Comparison of ENCODE assay signal across 1 cellular context in the genomic region with DNA sequence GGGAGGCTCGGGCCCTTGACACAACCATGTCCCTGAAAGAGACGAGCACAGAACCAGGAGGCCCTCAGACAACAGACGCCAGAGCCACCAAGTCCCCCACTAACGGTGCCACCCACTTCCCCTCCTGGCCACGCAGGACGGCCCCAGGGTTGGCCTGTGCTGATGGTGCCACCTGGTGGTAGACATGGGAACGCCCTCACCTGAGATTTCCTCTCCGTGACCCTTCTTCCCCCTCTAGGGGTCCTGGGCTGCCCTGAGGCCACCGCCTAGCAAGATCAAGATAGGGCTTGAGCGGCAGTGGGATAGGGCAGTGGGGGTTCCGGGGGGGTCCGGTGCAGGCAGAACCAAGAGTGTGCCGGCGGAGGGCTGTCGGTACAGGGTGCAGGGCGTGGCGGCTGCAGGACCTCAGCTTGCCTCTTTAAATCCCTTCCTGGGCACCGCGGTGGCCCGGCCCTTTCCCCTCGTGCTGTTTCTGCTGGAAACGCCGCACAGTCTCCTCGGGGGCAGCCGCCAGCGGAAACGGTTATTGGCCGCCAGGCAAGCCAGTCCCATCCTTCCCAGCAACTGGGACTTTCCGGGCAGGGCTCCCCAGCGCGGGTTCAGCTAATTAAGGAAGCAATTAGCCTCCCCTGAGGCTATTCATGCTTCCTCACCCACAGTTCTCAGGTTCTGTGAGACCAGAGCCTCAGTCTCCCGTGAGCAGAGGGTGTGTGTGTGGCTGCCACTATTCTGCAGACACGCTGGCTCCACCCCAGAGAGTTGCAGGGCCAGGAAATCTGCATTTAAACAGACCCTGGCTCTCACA.
TF ChIP-seq lines count a peak whose summit lies in the region.

No MANE protein-coding gene starts in this region.

TF ChIP-seq in K562, 482 proteins besides CTCF, POLR2A, EP300 and RAD21 (continued from another document and continues in another):
- TF ChIP-seq, protein P1, sequence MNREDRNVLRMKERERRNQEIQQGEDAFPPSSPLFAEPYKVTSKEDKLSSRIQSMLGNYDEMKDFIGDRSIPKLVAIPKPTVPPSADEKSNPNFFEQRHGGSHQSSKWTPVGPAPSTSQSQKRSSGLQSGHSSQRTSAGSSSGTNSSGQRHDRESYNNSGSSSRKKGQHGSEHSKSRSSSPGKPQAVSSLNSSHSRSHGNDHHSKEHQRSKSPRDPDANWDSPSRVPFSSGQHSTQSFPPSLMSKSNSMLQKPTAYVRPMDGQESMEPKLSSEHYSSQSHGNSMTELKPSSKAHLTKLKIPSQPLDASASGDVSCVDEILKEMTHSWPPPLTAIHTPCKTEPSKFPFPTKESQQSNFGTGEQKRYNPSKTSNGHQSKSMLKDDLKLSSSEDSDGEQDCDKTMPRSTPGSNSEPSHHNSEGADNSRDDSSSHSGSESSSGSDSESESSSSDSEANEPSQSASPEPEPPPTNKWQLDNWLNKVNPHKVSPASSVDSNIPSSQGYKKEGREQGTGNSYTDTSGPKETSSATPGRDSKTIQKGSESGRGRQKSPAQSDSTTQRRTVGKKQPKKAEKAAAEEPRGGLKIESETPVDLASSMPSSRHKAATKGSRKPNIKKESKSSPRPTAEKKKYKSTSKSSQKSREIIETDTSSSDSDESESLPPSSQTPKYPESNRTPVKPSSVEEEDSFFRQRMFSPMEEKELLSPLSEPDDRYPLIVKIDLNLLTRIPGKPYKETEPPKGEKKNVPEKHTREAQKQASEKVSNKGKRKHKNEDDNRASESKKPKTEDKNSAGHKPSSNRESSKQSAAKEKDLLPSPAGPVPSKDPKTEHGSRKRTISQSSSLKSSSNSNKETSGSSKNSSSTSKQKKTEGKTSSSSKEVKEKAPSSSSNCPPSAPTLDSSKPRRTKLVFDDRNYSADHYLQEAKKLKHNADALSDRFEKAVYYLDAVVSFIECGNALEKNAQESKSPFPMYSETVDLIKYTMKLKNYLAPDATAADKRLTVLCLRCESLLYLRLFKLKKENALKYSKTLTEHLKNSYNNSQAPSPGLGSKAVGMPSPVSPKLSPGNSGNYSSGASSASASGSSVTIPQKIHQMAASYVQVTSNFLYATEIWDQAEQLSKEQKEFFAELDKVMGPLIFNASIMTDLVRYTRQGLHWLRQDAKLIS (CRISPR knock-in tag; IDR thresholded peaks at IDR 0.05) = no peak
- TF ChIP-seq, protein P2, sequence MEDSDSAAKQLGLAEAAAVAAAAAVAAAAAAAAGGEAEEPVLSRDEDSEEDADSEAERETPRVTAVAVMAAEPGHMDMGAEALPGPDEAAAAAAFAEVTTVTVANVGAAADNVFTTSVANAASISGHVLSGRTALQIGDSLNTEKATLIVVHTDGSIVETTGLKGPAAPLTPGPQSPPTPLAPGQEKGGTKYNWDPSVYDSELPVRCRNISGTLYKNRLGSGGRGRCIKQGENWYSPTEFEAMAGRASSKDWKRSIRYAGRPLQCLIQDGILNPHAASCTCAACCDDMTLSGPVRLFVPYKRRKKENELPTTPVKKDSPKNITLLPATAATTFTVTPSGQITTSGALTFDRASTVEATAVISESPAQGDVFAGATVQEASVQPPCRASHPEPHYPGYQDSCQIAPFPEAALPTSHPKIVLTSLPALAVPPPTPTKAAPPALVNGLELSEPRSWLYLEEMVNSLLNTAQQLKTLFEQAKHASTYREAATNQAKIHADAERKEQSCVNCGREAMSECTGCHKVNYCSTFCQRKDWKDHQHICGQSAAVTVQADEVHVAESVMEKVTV (CRISPR knock-in tag; IDR thresholded peaks at IDR 0.05) = peak; percentile 85
- no peak for TF ChIP-seq SIX5 (IDR thresholded peaks at IDR 0.05; ENCODE audit: borderline replicate concordance in 1 of 2, insufficient read depth in 1 of 2, low read depth in 1 of 2, low read length in 2 of 2)
- TF ChIP-seq FUS (optimal IDR thresholded peaks at IDR 0.05; ENCODE audit: low read depth, low read length) = no peak
- TF ChIP-seq ZNF644 (tag; IDR thresholded peaks at IDR 0.05; ENCODE audit: low read depth) = no peak
- TF ChIP-seq, protein P3, sequence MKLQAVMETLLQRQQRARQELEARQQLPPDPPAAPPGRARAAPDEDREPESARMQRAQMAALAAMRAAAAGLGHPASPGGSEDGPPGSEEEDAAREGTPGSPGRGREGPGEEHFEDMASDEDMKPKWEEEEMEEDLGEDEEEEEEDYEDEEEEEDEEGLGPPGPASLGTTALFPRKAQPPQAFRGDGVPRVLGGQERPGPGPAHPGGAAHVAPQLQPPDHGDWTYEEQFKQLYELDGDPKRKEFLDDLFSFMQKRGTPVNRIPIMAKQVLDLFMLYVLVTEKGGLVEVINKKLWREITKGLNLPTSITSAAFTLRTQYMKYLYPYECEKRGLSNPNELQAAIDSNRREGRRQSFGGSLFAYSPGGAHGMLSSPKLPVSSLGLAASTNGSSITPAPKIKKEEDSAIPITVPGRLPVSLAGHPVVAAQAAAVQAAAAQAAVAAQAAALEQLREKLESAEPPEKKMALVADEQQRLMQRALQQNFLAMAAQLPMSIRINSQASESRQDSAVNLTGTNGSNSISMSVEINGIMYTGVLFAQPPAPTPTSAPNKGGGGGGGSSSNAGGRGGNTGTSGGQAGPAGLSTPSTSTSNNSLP (IDR thresholded peaks at IDR 0.05; ENCODE audit: borderline replicate concordance, low read depth, low read length) = no peak
- TF ChIP-seq ZNF41 (CRISPR knock-in tag; conservative IDR thresholded peaks at IDR 0.05) = no peak
- no peak for TF ChIP-seq NR3C1 (CRISPR knock-in tag; IDR thresholded peaks at IDR 0.05)
- TF ChIP-seq NCOA2 (IDR thresholded peaks at IDR 0.05; ENCODE audit: partially characterized antibody in 2 of 2) = no peak
- TF ChIP-seq ZNF507 (tag; conservative IDR thresholded peaks at IDR 0.05) = no peak
- no peak for TF ChIP-seq POLR3G (IDR thresholded peaks at IDR 0.05; ENCODE audit: extremely low read depth, insufficient read length, insufficient replicate concordance)
- no peak for TF ChIP-seq ZKSCAN1 (IDR thresholded peaks at IDR 0.05; ENCODE audit: low read depth, low read length)
- TF ChIP-seq ZNF57 (CRISPR knock-in tag; IDR thresholded peaks at IDR 0.05) = no peak
- TF ChIP-seq IRF2 (CRISPR knock-in tag; IDR thresholded peaks at IDR 0.05) = no peak
- TF ChIP-seq, protein P4, sequence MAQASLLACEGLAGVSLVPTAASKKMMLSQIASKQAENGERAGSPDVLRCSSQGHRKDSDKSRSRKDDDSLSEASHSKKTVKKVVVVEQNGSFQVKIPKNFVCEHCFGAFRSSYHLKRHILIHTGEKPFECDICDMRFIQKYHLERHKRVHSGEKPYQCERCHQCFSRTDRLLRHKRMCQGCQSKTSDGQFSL (CRISPR knock-in tag; IDR thresholded peaks at IDR 0.05) = no peak
- TF ChIP-seq, protein P4 (tag; IDR thresholded peaks at IDR 0.05) = no peak
- TF ChIP-seq, protein P5, sequence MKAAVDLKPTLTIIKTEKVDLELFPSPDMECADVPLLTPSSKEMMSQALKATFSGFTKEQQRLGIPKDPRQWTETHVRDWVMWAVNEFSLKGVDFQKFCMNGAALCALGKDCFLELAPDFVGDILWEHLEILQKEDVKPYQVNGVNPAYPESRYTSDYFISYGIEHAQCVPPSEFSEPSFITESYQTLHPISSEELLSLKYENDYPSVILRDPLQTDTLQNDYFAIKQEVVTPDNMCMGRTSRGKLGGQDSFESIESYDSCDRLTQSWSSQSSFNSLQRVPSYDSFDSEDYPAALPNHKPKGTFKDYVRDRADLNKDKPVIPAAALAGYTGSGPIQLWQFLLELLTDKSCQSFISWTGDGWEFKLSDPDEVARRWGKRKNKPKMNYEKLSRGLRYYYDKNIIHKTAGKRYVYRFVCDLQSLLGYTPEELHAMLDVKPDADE (conservative IDR thresholded peaks at IDR 0.05; ENCODE audit: control insufficient read depth, low read depth, low read length) = no peak
- no peak for TF ChIP-seq CCAR2 (IDR thresholded peaks at IDR 0.05; ENCODE audit: low read depth, low read length)
- TF ChIP-seq, protein P6, sequence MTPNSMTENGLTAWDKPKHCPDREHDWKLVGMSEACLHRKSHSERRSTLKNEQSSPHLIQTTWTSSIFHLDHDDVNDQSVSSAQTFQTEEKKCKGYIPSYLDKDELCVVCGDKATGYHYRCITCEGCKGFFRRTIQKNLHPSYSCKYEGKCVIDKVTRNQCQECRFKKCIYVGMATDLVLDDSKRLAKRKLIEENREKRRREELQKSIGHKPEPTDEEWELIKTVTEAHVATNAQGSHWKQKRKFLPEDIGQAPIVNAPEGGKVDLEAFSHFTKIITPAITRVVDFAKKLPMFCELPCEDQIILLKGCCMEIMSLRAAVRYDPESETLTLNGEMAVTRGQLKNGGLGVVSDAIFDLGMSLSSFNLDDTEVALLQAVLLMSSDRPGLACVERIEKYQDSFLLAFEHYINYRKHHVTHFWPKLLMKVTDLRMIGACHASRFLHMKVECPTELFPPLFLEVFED (CRISPR knock-in tag; conservative IDR thresholded peaks at IDR 0.05) = no peak
- no peak for TF ChIP-seq NONO (IDR thresholded peaks at IDR 0.05; ENCODE audit: low read depth in 2 of 2, low read length in 1 of 2)
- TF ChIP-seq ZNF212 (CRISPR knock-in tag; IDR thresholded peaks at IDR 0.05) = no peak
- TF ChIP-seq, protein P7, sequence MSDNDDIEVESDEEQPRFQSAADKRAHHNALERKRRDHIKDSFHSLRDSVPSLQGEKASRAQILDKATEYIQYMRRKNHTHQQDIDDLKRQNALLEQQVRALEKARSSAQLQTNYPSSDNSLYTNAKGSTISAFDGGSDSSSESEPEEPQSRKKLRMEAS (CRISPR knock-in tag; IDR thresholded peaks at IDR 0.05) = peak; percentile 23; the same call in 1 of the 2 replicates
- TF ChIP-seq SETDB1 (IDR thresholded peaks at IDR 0.05; ENCODE audit: low read length) = no peak
- TF ChIP-seq JUN (IDR thresholded peaks at IDR 0.05; ENCODE audit: borderline replicate concordance, low read depth, low read length) = no peak
- TF ChIP-seq JUN (CRISPR knock-in tag; IDR thresholded peaks at IDR 0.05; ENCODE audit: borderline replicate concordance) = 0 out of 2 replicates have a peak, but pooled peaks have one; percentile 21
- no peak for TF ChIP-seq TAL1 (IDR thresholded peaks at IDR 0.05)
- no peak for TF ChIP-seq POLR2AphosphoS5 (IDR thresholded peaks at IDR 0.05; ENCODE audit: control insufficient read depth, insufficient read depth, low read depth, low read length)
- TF ChIP-seq KDM2B (CRISPR knock-in tag; IDR thresholded peaks at IDR 0.05) = no peak
- TF ChIP-seq, protein P8, sequence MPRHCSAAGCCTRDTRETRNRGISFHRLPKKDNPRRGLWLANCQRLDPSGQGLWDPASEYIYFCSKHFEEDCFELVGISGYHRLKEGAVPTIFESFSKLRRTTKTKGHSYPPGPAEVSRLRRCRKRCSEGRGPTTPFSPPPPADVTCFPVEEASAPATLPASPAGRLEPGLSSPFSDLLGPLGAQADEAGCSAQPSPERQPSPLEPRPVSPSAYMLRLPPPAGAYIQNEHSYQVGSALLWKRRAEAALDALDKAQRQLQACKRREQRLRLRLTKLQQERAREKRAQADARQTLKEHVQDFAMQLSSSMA (CRISPR knock-in tag; IDR thresholded peaks at IDR 0.05) = no peak
- TF ChIP-seq, protein P9, sequence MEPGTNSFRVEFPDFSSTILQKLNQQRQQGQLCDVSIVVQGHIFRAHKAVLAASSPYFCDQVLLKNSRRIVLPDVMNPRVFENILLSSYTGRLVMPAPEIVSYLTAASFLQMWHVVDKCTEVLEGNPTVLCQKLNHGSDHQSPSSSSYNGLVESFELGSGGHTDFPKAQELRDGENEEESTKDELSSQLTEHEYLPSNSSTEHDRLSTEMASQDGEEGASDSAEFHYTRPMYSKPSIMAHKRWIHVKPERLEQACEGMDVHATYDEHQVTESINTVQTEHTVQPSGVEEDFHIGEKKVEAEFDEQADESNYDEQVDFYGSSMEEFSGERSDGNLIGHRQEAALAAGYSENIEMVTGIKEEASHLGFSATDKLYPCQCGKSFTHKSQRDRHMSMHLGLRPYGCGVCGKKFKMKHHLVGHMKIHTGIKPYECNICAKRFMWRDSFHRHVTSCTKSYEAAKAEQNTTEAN (CRISPR knock-in tag; IDR thresholded peaks at IDR 0.05) = no peak
- TF ChIP-seq ZSCAN32 (CRISPR knock-in tag; IDR thresholded peaks at IDR 0.05) = no peak
- peak; percentile 65; the same call in 1 of the 2 replicates for TF ChIP-seq ZNF263 (CRISPR knock-in tag; IDR thresholded peaks at IDR 0.05; ENCODE audit: borderline replicate concordance)
- TF ChIP-seq SPI1 (IDR thresholded peaks at IDR 0.05; ENCODE audit: borderline replicate concordance, low read depth, low read length) = peak; percentile 90
- 0 out of 2 replicates have a peak, but pooled peaks have one; percentile 11 for TF ChIP-seq ATF7 (IDR thresholded peaks at IDR 0.05)
- no peak for TF ChIP-seq ARID1B (IDR thresholded peaks at IDR 0.05)
- no peak for TF ChIP-seq HCFC1 (IDR thresholded peaks at IDR 0.05; ENCODE audit: low read depth, low read length)
- peak; percentile 40; the same call in 1 of the 2 replicates for TF ChIP-seq RB1 (IDR thresholded peaks at IDR 0.05; ENCODE audit: low read depth)
- no peak for TF ChIP-seq YBX1 (IDR thresholded peaks at IDR 0.05)
- TF ChIP-seq ARHGAP35 (IDR thresholded peaks at IDR 0.05; ENCODE audit: partially characterized antibody) = no peak
- no peak for TF ChIP-seq HDGF (IDR thresholded peaks at IDR 0.05)
- TF ChIP-seq CBX1 (IDR thresholded peaks at IDR 0.05; ENCODE audit: low read depth) = no peak
- no peak for TF ChIP-seq RNF2 (IDR thresholded peaks at IDR 0.05)
- TF ChIP-seq ZNF583 (CRISPR knock-in tag; IDR thresholded peaks at IDR 0.05) = no peak
- TF ChIP-seq SMC3 (conservative IDR thresholded peaks at IDR 0.05; ENCODE audit: insufficient read depth, low read depth, low read length) = peak; percentile 94
- TF ChIP-seq ERF (CRISPR knock-in tag; IDR thresholded peaks at IDR 0.05) = no peak
- TF ChIP-seq, protein P10, sequence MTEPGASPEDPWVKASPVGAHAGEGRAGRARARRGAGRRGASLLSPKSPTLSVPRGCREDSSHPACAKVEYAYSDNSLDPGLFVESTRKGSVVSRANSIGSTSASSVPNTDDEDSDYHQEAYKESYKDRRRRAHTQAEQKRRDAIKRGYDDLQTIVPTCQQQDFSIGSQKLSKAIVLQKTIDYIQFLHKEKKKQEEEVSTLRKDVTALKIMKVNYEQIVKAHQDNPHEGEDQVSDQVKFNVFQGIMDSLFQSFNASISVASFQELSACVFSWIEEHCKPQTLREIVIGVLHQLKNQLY (CRISPR knock-in tag; conservative IDR thresholded peaks at IDR 0.05) = no peak
- TF ChIP-seq ZNF561 (CRISPR knock-in tag; conservative IDR thresholded peaks at IDR 0.05) = no peak
- no peak for TF ChIP-seq NFIC (IDR thresholded peaks at IDR 0.05)
- TF ChIP-seq, protein P11, sequence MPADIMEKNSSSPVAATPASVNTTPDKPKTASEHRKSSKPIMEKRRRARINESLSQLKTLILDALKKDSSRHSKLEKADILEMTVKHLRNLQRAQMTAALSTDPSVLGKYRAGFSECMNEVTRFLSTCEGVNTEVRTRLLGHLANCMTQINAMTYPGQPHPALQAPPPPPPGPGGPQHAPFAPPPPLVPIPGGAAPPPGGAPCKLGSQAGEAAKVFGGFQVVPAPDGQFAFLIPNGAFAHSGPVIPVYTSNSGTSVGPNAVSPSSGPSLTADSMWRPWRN (IDR thresholded peaks at IDR 0.05; ENCODE audit: low read depth) = no peak
